In the genomic region with DNA sequence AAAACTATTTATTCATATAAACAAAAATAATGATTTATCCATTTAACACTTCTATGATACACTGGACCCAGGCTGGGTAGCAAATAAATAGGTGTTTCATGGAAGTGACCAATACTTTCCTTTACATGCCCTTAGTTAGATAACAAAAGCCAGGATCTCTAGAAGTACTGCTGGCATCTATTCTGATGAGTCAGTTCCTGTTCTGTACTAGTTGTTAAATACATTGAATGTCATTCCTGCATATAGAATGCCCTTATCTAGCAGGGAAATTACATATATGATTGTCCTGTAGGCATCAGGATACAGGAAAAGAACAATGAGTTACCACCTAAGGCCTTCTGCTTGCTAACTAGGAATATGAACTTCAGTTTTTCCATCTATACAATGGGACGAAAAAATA, we compare ENCODE assay signal across 16 cellular contexts.
"Had no signal": no experiment of that assay in that cellular context is flagged by ENCODE, and none has a peak within 500 bp of the region (broad histone marks: within the 10 kb centered on the region; RNA-seq: fewer than 3 reads in every experiment).

No MANE protein-coding gene starts in this region.

- H2AFZ ChIP-seq: hepatocyte, parathyroid adenoma had no signal

- DNase-seq: activated CD4-positive, alpha-beta T cell treated with anti-CD3 and anti-CD28 coated beads, Interleukin-2, amount 50 U/mL, for 1 hour; activated naive CD4-positive, alpha-beta T cell treated with anti-CD3 and anti-CD28 coated beads, Interleukin-2, amount 50 U/mL, for 16 hours; activated T-cell treated with anti-CD3 and anti-CD28 coated beads, Interleukin-2, amount 50 U/mL, for 1 hour; adrenal gland; body of pancreas; cerebellar nuclear complex; dorsolateral prefrontal cortex; left ventricle myocardium superior; midbrain; retina; stomach had no signal

- H3K9ac ChIP-seq: parathyroid adenoma had no signal

- H3K4me1 ChIP-seq: adrenal gland, body of pancreas, parathyroid adenoma, stomach had no signal

- H3K27ac ChIP-seq: adrenal gland, body of pancreas, dorsolateral prefrontal cortex, hepatocyte, parathyroid adenoma, stomach, thoracic aorta had no signal

- H3K9me3 ChIP-seq: adrenal gland, body of pancreas, stomach, thoracic aorta had no signal

- H3K36me3 ChIP-seq: adrenal gland, stomach, thoracic aorta had no signal

- H3K79me2 ChIP-seq: hepatocyte, parathyroid adenoma had no signal

- H3K27ac Mint-ChIP-seq: T-helper 1 cell treated with Interleukin-12 subunit alpha and Interleukin-12 subunit beta and Interleukin-4 antibody, amounts not matched to agents 30 μg/mL and 1 μg/mL, for 36 hours had no signal

- H3K4me3 Mint-ChIP-seq: T-helper 1 cell treated with Interleukin-12 subunit alpha and Interleukin-12 subunit beta and Interleukin-4 antibody, amounts not matched to agents 30 μg/mL and 1 μg/mL, for 36 hours had no signal

- H3K4me2 ChIP-seq: hepatocyte had no signal

- FAIRE-seq: endometrium had no signal

- H3K4me3 ChIP-seq: adrenal gland, body of pancreas, dorsolateral prefrontal cortex, hepatocyte, stomach, thoracic aorta had no signal

- H3K27me3 ChIP-seq: adrenal gland, body of pancreas, dorsolateral prefrontal cortex, hepatocyte, stomach had no signal

- H3K9me3 Mint-ChIP-seq: T-helper 1 cell treated with Interleukin-12 subunit alpha and Interleukin-12 subunit beta and Interleukin-4 antibody, amounts not matched to agents 30 μg/mL and 1 μg/mL, for 36 hours had no signal
